Comparison of ENCODE assay signal across 8 cellular contexts in genomic region chr1:221741971-221742554, GRCh38. TPM values are rescaled to one million over a fixed set of nuclear protein-coding genes. Genes with fewer than 3 reads are reported as not detected.
DNase-seq lines count a peak whose midpoint lies in the region; ATAC-seq and TF ChIP-seq lines count a peak whose summit lies in the region.

DUSP10 (minus strand) TSS chr1:221742089; CDS start chr1:221739744, 2,345 bp downstream.

- no peaks in the 10 kb centered on the region for H3K79me1 ChIP-seq in H9 (ENCODE audit: insufficient read depth, low read depth, low read length, poor library complexity, severe bottlenecking)

- H3K9ac ChIP-seq in ES-I3 (ENCODE audit: low read depth, low read length) (peak within 1 kb of the TSS; percentile 87), H9 (ENCODE audit: extremely low read depth, insufficient read length, low read length) (peak within 1 kb of the TSS; percentile 60)

- no peak within 1 kb of the TSS for H3T11ph ChIP-seq in H9 (ENCODE audit: low read length)

- H3K14ac ChIP-seq in H9 (ENCODE audit: insufficient read depth, low read length): peak within 1 kb of the TSS; percentile 70

- H2AFZ ChIP-seq in H9 (ENCODE audit: low read length): no peak within 1 kb of the TSS

- peak within 1 kb of the TSS; percentile 41 for H3K18ac ChIP-seq in H9 (ENCODE audit: insufficient read length, low read depth, low read length)

- H3K4me3 ChIP-seq in MG63: peak within 1 kb of the TSS; percentile 66

- no peak within 1 kb of the TSS for H2BK120ac ChIP-seq in H9 (ENCODE audit: low read depth, low read length, poor library complexity, severe bottlenecking)

- H2AK5ac ChIP-seq in H9 (ENCODE audit: insufficient read length, low read length): no peak within 1 kb of the TSS

- no peak within 1 kb of the TSS for H2BK12ac ChIP-seq in H9 (ENCODE audit: insufficient read length, low read depth, low read length)

- WGBS in H9 (ENCODE audit: extremely low coverage, insufficient read length, low lambda C conversion rate): no CpG with 5 or more reads among the region's 34 CpGs

- H3K56ac ChIP-seq in H9 (ENCODE audit: insufficient read length, low read depth, low read length): no peak within 1 kb of the TSS

- peaks cover 26% of the 10 kb centered on the region for H3K23me2 ChIP-seq in H9 (ENCODE audit: insufficient read length, low read depth, low read length, poor library complexity, severe bottlenecking)

- H3K9me3 Mint-ChIP-seq in H9: peaks cover 0 to 2% of the 10 kb centered on the region in 2 experiments; a peak in 1 of 5 replicates
- no peaks in the 10 kb centered on the region for H3K9me3 Mint-ChIP-seq in nephron

- H3K4ac ChIP-seq in H9 (ENCODE audit: low read depth, low read length): no peak within 1 kb of the TSS

- H3K27me3 ChIP-seq in H9 (ENCODE audit: insufficient read depth, low read length) (peaks cover 16% of the 10 kb centered on the region; the same call in 1 of the 2 replicates), MG63 (no peaks in the 10 kb centered on the region)

- H2BK5ac ChIP-seq in H9 (ENCODE audit: insufficient read length, low read length): no peak within 1 kb of the TSS

- H3K4me1 ChIP-seq in ES-I3 (ENCODE audit: insufficient read depth, low read length) (no peaks in the 10 kb centered on the region; the same call in 1 of the 2 replicates), H9 (ENCODE audit: insufficient read depth, low read length) (peaks cover 4% of the 10 kb centered on the region; the same call in 1 of the 2 replicates)

- H4K91ac ChIP-seq in H9 (ENCODE audit: insufficient read length, low read depth, low read length): no peak within 1 kb of the TSS

- H3K27ac ChIP-seq in H9 (ENCODE audit: insufficient read length, low read depth, low read length): no peak within 1 kb of the TSS

- H3K27ac Mint-ChIP-seq in H9: no peak within 1 kb of the TSS
- no peak within 1 kb of the TSS for H3K27ac Mint-ChIP-seq in nephron

- H3K36me3 ChIP-seq in ES-I3 (ENCODE audit: insufficient read depth, low read length) (peaks cover 2% of the 10 kb centered on the region; the same call in 1 of the 2 replicates), MG63 (peaks cover 7% of the 10 kb centered on the region; the same call in 1 of the 2 replicates)

- H2BK20ac ChIP-seq in H9 (ENCODE audit: low read depth, low read length, poor library complexity, severe bottlenecking): no peak within 1 kb of the TSS

- H4K20me1 ChIP-seq in H9 (ENCODE audit: control insufficient read depth, insufficient read depth, insufficient read length): no peaks in the 10 kb centered on the region

- no peak within 1 kb of the TSS for H2BK15ac ChIP-seq in H9 (ENCODE audit: low read depth, low read length)

- no peaks in the 10 kb centered on the region for H3K79me2 ChIP-seq in H9 (ENCODE audit: insufficient read depth, low read length)

- H3K4me3 Mint-ChIP-seq in H9: no peak within 1 kb of the TSS; a peak in 2 of 5 replicates
- H3K4me3 Mint-ChIP-seq in nephron: peak within 1 kb of the TSS in 2 of 3 experiments; percentile 66 to 75

- no peak within 1 kb of the TSS for H4K8ac ChIP-seq in H9 (replicated peaks; ENCODE audit: insufficient read length, low read depth, low read length)

- no peak within 1 kb of the TSS for H4K5ac ChIP-seq in H9 (ENCODE audit: insufficient read length, low read depth, low read length)

- TF ChIP-seq CTCF in H9 (conservative IDR thresholded peaks at IDR 0.05) (no peak), nephron (IDR thresholded peaks at IDR 0.05; ENCODE audit: unreplicated experiment in 3 of 3) (no peak)

- H3K4me1 Mint-ChIP-seq in H9 (peaks cover 14% of the 10 kb centered on the region in 2 experiments), nephron (peaks cover 5% of the 10 kb centered on the region)

- no peak within 1 kb of the TSS for H3K23ac ChIP-seq in H9 (ENCODE audit: insufficient read length, low read depth, low read length)

- H3K27me3 Mint-ChIP-seq in H9 (ENCODE audit: low read depth) (peaks cover under 1% of the 10 kb centered on the region), nephron (ENCODE audit: low read depth) (peaks cover 22% of the 10 kb centered on the region)

- peak; percentile 100 for DNase-seq in H9
- peak; percentile 99 for DNase-seq in MG63
- peak; percentile 98 for DNase-seq in SHP77 (lab: John Stamatoyannopoulos, UW)
- peak; percentile 99 for DNase-seq in activated effector memory CD4-positive, alpha-beta T cell treated with Interleukin-2 at 50 U/mL for 16 hours
- DNase-seq in fibroblast of the conjunctiva (ENCODE audit: low read depth): peak; percentile 99
- peak; percentile 96 for DNase-seq in stimulated activated naive CD8-positive, alpha-beta T cell treated with anti-CD3 and anti-CD28 coated beads, Interleukin-15, Interleukin-2, amounts not matched to agents 100 U/mL and 50 U/mL, for 24 hours

- peaks cover 0 to 21% (median 17%) of the 10 kb centered on the region in 3 experiments; a peak in 5 of 7 replicates for H3K36me3 Mint-ChIP-seq in H9 (ENCODE audit: insufficient read depth in 1 of 3, low read depth in 3 of 3)
- H3K36me3 Mint-ChIP-seq in nephron (ENCODE audit: low read depth): peaks cover 9% of the 10 kb centered on the region

- H3K9me3 ChIP-seq in ES-I3 (ENCODE audit: control insufficient read depth, insufficient read depth, low read length) (no peaks in the 10 kb centered on the region), H9 (ENCODE audit: control insufficient read depth, low read depth, low read length) (no peaks in the 10 kb centered on the region), MG63 (no peaks in the 10 kb centered on the region)

- peak; percentile 93 for ATAC-seq in stimulated activated naive CD8-positive, alpha-beta T cell treated with anti-CD3 and anti-CD28 coated beads, Interleukin-15, Interleukin-2, amounts not matched to agents 100 U/mL and 50 U/mL, for 24 hours

- peak within 1 kb of the TSS; percentile 94 for H3K4me2 ChIP-seq in H9 (ENCODE audit: insufficient read depth, insufficient read length, low read length)

RNA-seq across cellular contexts. Expression of gene DUSP10, which starts in this region (rescaled TPM):
- 2.0 and 3.2 TPM in 2 replicates for total RNA-seq in H9 (2021)
- total RNA-seq in MG63 (2014; rRNA removed; shearing (Covaris generic); ENCODE audit: low replicate concordance): 5.8 and 6.3 TPM in 2 replicates

Comparison
In these comparisons a context has a peak if more than half of its experiments do, and no peak if none do; other contexts are left out.
1. H3K4me3 Mint-ChIP-seq: peak in nephron (2 of 3); none in H9 (0 of 2).
2. Peak in every context shown above with its lines, with median percentiles within 50 percentile points of each other: DNase-seq.